Comparison of ENCODE assay signal across 12 cellular contexts in the genomic region with DNA sequence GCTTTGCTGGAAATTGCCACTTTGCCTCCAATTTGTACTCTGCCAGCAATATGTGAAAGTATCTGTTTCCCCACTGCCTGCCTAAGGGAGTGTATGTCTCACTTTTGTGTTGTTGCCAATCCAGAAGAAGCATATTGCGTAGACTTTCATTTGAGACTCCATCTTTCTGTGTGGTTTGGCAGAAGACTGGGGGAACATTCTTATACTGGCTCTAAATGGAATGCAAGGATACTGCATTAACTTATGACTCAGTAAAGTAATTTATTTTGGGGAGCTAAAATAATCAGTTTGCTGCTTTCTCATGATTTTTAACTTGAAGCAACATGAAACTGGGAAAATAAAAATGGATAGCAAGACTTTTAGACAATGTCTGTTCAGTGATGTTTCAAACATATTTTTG.
DNase-seq lines count a peak whose midpoint lies in the region; ATAC-seq and TF ChIP-seq lines count a peak whose summit lies in the region.
"Had no signal": no experiment of that assay in that cellular context is flagged by ENCODE, and none has a peak within 500 bp of the region (broad histone marks: within the 10 kb centered on the region; RNA-seq: fewer than 3 reads in every experiment).

No MANE protein-coding gene starts in this region.

- no peak for ATAC-seq in DND-41 (ENCODE audit: insufficient read depth, low read depth)
- peak; percentile 80 for ATAC-seq in SK-N-SH treated with all-trans-retinoic acid at 6 μM for 48 hours

- DNase-seq in DND-41 (no peak), fibroblast of peridontal ligament (ENCODE audit: extremely low read depth) (peak; percentile 100), skeletal muscle cell (ENCODE audit: low read depth) (peak; percentile 98), DMS79 treated with DMSO at 0.1 percent for 48 hours (lab: John Stamatoyannopoulos, UW) (no peak), mesenteric fat pad (ENCODE audit: low spot score) (no peak), SHP77 (lab: John Stamatoyannopoulos, UW) (no peak), KG1 (lab: John Stamatoyannopoulos, UW) (no peak)
- DNase-seq: activated T-cell treated with anti-CD3 and anti-CD28 coated beads, Interleukin-2, amount 50 U/mL, for 24 hours; kidney glomerular epithelial cell; NCI-H1105 had no signal

- H3K27me3 ChIP-seq in DND-41 (ENCODE audit: insufficient read depth, low read length, poor library complexity) = no peaks in the 10 kb centered on the region

- H3K79me2 ChIP-seq in DND-41 (ENCODE audit: insufficient read depth, low read length) = no peaks in the 10 kb centered on the region

- H3K27ac ChIP-seq in DND-41 (ENCODE audit: low read length) = peak overlapping the region; percentile 40

- no peaks in the 10 kb centered on the region for H3K36me3 ChIP-seq in DND-41 (ENCODE audit: insufficient read depth, low read length)
- H3K36me3 ChIP-seq: HAP-1 had no signal

- TF ChIP-seq CTCF in DND-41 (IDR thresholded peaks at IDR 0.05; ENCODE audit: borderline replicate concordance, extremely low read depth, low read length, poor library complexity, severe bottlenecking) = no peak

- no peak overlapping the region for H3K9ac ChIP-seq in DND-41 (ENCODE audit: low read depth, low read length)

- H4K20me1 ChIP-seq in DND-41 (ENCODE audit: insufficient read depth, low read length) = no peaks in the 10 kb centered on the region

- H2AFZ ChIP-seq in DND-41 (ENCODE audit: low read depth, low read length) = no peak overlapping the region

- H3K9me3 ChIP-seq in DND-41 (ENCODE audit: insufficient read depth, low read length, severe bottlenecking) = no peaks in the 10 kb centered on the region
- H3K9me3 ChIP-seq: HAP-1 had no signal

- H3K4me3 ChIP-seq in DND-41 (ENCODE audit: low read depth in 1 of 2, low read length in 2 of 2) (no peak overlapping the region), skeletal muscle cell (ENCODE audit: low read depth, low read length) (no peak overlapping the region)
- H3K4me3 ChIP-seq: HAP-1 had no signal

- H3K4me1 ChIP-seq in DND-41 (ENCODE audit: insufficient read depth, low read length) = peaks cover 52% of the 10 kb centered on the region
- H3K4me1 ChIP-seq: HAP-1 had no signal

- no peak overlapping the region for H3K4me2 ChIP-seq in DND-41 (ENCODE audit: insufficient read depth, low read length)

TF ChIP-seq in SK-N-SH treated with all-trans-retinoic acid at 6 μM for 48 hours, 23 proteins besides CTCF, POLR2A, EP300 and RAD21:
- TF ChIP-seq ESRRG (CRISPR knock-in tag; IDR thresholded peaks at IDR 0.05) = no peak
- TF ChIP-seq, protein P1, sequence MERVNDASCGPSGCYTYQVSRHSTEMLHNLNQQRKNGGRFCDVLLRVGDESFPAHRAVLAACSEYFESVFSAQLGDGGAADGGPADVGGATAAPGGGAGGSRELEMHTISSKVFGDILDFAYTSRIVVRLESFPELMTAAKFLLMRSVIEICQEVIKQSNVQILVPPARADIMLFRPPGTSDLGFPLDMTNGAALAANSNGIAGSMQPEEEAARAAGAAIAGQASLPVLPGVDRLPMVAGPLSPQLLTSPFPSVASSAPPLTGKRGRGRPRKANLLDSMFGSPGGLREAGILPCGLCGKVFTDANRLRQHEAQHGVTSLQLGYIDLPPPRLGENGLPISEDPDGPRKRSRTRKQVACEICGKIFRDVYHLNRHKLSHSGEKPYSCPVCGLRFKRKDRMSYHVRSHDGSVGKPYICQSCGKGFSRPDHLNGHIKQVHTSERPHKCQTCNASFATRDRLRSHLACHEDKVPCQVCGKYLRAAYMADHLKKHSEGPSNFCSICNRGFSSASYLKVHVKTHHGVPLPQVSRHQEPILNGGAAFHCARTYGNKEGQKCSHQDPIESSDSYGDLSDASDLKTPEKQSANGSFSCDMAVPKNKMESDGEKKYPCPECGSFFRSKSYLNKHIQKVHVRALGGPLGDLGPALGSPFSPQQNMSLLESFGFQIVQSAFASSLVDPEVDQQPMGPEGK (CRISPR knock-in tag; IDR thresholded peaks at IDR 0.05; ENCODE audit: borderline replicate concordance) = no peak
- TF ChIP-seq, protein P2, sequence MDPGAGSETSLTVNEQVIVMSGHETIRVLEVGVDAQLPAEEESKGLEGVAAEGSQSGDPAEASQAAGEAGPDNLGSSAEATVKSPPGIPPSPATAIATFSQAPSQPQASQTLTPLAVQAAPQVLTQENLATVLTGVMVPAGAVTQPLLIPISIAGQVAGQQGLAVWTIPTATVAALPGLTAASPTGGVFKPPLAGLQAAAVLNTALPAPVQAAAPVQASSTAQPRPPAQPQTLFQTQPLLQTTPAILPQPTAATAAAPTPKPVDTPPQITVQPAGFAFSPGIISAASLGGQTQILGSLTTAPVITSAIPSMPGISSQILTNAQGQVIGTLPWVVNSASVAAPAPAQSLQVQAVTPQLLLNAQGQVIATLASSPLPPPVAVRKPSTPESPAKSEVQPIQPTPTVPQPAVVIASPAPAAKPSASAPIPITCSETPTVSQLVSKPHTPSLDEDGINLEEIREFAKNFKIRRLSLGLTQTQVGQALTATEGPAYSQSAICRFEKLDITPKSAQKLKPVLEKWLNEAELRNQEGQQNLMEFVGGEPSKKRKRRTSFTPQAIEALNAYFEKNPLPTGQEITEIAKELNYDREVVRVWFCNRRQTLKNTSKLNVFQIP (CRISPR knock-in tag; IDR thresholded peaks at IDR 0.05; ENCODE audit: borderline replicate concordance, low read depth) = no peak
- no peak for TF ChIP-seq TCF4 (CRISPR knock-in tag; IDR thresholded peaks at IDR 0.05; ENCODE audit: borderline replicate concordance)
- TF ChIP-seq, protein P3, sequence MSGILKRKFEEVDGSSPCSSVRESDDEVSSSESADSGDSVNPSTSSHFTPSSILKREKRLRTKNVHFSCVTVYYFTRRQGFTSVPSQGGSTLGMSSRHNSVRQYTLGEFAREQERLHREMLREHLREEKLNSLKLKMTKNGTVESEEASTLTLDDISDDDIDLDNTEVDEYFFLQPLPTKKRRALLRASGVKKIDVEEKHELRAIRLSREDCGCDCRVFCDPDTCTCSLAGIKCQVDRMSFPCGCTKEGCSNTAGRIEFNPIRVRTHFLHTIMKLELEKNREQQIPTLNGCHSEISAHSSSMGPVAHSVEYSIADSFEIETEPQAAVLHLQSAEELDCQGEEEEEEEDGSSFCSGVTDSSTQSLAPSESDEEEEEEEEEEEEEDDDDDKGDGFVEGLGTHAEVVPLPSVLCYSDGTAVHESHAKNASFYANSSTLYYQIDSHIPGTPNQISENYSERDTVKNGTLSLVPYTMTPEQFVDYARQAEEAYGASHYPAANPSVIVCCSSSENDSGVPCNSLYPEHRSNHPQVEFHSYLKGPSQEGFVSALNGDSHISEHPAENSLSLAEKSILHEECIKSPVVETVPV (CRISPR knock-in tag; IDR thresholded peaks at IDR 0.05) = no peak
- TF ChIP-seq, protein P4, sequence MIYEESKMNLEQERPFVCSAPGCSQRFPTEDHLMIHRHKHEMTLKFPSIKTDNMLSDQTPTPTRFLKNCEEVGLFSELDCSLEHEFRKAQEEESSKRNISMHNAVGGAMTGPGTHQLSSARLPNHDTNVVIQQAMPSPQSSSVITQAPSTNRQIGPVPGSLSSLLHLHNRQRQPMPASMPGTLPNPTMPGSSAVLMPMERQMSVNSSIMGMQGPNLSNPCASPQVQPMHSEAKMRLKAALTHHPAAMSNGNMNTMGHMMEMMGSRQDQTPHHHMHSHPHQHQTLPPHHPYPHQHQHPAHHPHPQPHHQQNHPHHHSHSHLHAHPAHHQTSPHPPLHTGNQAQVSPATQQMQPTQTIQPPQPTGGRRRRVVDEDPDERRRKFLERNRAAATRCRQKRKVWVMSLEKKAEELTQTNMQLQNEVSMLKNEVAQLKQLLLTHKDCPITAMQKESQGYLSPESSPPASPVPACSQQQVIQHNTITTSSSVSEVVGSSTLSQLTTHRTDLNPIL (CRISPR knock-in tag; IDR thresholded peaks at IDR 0.05; ENCODE audit: low read depth) = no peak
- TF ChIP-seq SNAI2 (CRISPR knock-in tag; IDR thresholded peaks at IDR 0.05) = no peak
- TF ChIP-seq TOX (CRISPR knock-in tag; IDR thresholded peaks at IDR 0.05; ENCODE audit: borderline replicate concordance) = peak; percentile 76; the same call in 1 of the 2 replicates
- no peak for TF ChIP-seq ZNF70 (CRISPR knock-in tag; IDR thresholded peaks at IDR 0.05)
- no peak for TF ChIP-seq BACH2 (CRISPR knock-in tag; IDR thresholded peaks at IDR 0.05; ENCODE audit: borderline replicate concordance)
- no peak for TF ChIP-seq ZNF8 (CRISPR knock-in tag; IDR thresholded peaks at IDR 0.05)
- peak; percentile 73 for TF ChIP-seq ISL1 (CRISPR knock-in tag; IDR thresholded peaks at IDR 0.05)
- TF ChIP-seq ARNTL (CRISPR knock-in tag; IDR thresholded peaks at IDR 0.05; ENCODE audit: borderline replicate concordance, low read depth) = no peak
- TF ChIP-seq, protein P5, sequence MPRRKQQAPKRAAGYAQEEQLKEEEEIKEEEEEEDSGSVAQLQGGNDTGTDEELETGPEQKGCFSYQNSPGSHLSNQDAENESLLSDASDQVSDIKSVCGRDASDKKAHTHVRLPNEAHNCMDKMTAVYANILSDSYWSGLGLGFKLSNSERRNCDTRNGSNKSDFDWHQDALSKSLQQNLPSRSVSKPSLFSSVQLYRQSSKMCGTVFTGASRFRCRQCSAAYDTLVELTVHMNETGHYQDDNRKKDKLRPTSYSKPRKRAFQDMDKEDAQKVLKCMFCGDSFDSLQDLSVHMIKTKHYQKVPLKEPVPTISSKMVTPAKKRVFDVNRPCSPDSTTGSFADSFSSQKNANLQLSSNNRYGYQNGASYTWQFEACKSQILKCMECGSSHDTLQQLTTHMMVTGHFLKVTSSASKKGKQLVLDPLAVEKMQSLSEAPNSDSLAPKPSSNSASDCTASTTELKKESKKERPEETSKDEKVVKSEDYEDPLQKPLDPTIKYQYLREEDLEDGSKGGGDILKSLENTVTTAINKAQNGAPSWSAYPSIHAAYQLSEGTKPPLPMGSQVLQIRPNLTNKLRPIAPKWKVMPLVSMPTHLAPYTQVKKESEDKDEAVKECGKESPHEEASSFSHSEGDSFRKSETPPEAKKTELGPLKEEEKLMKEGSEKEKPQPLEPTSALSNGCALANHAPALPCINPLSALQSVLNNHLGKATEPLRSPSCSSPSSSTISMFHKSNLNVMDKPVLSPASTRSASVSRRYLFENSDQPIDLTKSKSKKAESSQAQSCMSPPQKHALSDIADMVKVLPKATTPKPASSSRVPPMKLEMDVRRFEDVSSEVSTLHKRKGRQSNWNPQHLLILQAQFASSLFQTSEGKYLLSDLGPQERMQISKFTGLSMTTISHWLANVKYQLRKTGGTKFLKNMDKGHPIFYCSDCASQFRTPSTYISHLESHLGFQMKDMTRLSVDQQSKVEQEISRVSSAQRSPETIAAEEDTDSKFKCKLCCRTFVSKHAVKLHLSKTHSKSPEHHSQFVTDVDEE (CRISPR knock-in tag; IDR thresholded peaks at IDR 0.05) = no peak
- no peak for TF ChIP-seq ZC3H10 (CRISPR knock-in tag; IDR thresholded peaks at IDR 0.05)
- TF ChIP-seq ZFP3 (CRISPR knock-in tag; IDR thresholded peaks at IDR 0.05) = no peak
- TF ChIP-seq OSR1 (CRISPR knock-in tag; IDR thresholded peaks at IDR 0.05) = no peak
- TF ChIP-seq CSDC2 (CRISPR knock-in tag; IDR thresholded peaks at IDR 0.05) = no peak
- TF ChIP-seq GLIS3 (CRISPR knock-in tag; IDR thresholded peaks at IDR 0.05) = no peak
- TF ChIP-seq ZFP30 (CRISPR knock-in tag; IDR thresholded peaks at IDR 0.05) = peak; percentile 67

Comparison
In these comparisons a context has a peak if more than half of its experiments do, and no peak if none do; other contexts are left out.
1. DNase-seq: peak in fibroblast of peridontal ligament (single experiment) and skeletal muscle cell (single experiment); none in DND-41 (single experiment), DMS79 treated with DMSO at 0.1 percent for 48 hours (single experiment), mesenteric fat pad (single experiment), SHP77 (0 of 2) and KG1 (single experiment).